Comparison of ENCODE assay signal across 12 cellular contexts in the genomic region with DNA sequence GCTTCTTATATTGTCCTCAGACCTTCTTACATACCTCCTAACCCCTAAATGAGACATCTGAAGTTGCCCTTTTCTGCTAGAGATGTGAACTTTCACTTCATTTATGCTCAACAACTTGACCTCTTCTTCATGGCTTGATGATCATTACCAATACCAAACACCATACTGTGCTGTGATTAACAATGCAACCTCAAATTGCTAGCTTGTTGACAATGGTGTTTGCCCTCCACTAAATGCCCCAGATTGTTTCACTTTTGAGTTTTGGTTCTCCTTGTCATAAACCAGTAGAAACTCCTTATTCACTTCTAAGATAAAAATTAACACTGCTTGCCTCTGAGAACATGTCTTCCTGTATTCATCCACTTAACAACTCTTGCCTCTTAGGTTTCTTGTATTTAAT. TPM values are rescaled to one million over a fixed set of nuclear protein-coding genes. Genes with fewer than 3 reads are reported as not detected.
DNase-seq lines count a peak whose midpoint lies in the region; ATAC-seq, FAIRE-seq and TF ChIP-seq lines count a peak whose summit lies in the region.
"Had no signal": no experiment of that assay in that cellular context is flagged by ENCODE, and none has a peak within 500 bp of the region (broad histone marks: within the 10 kb centered on the region; RNA-seq: fewer than 3 reads in every experiment).

No MANE protein-coding gene starts in this region.

- peak; percentile 54 for FAIRE-seq in GM12878 (lab: Jason Lieb, UNC)
- FAIRE-seq: bronchial epithelial cell had no signal

- CTCF ChIA-PET in GM12878 (lab: Yijun Ruan, JAX), result interaction anchor here (1.5 kb wide), 1 partner anchor 14 kb away, joined by 5 read pairs; no protein-coding TSS in a partner anchor

- no peak overlapping the region for H3K4me3 Mint-ChIP-seq in type B pancreatic cell

- TF ChIP-seq RAD21 in GM12878 (IDR thresholded peaks at IDR 0.05; ENCODE audit: insufficient read depth, low read depth, low read length), result no peak

- DNase-seq in GM12878 (ENCODE audit: low read depth, low spot score) (peak; percentile 85), ACHN (no peak), type B pancreatic cell (ENCODE audit: extremely low spot score, unreplicated experiment) (no peak), hippocampal formation (lab: John Stamatoyannopoulos, UW) (no peak), NCI-H1930 (lab: John Stamatoyannopoulos, UW) (no peak)
- DNase-seq: heart left ventricle, NCI-H1105 treated with DMSO at 0.1 percent for 48 hours had no signal

- peaks cover 5% of the 10 kb centered on the region for H4K20me1 ChIP-seq in GM12878 (ENCODE audit: control insufficient read depth, insufficient read depth)

- H3K9ac ChIP-seq in GM12878 (ENCODE audit: control insufficient read depth, insufficient read depth, low read length), result no peak overlapping the region
- H3K9ac ChIP-seq: parathyroid adenoma had no signal

- TF ChIP-seq EP300 in GM12878 (IDR thresholded peaks at IDR 0.05; ENCODE audit: borderline replicate concordance in 1 of 2, control insufficient read depth in 1 of 2, low read depth in 2 of 2, low read length in 2 of 2), result peak in 1 of 2 experiments; percentile 59; a peak in 1 of 4 replicates

- TF ChIP-seq POLR2A in GM18505 (IDR thresholded peaks at IDR 0.05; ENCODE audit: borderline replicate concordance, extremely low read depth, insufficient read depth, insufficient read length) (no peak), GM12878 (IDR thresholded peaks at IDR 0.05; ENCODE audit: low read depth, low read length) (no peak)

- intact Hi-C loops in GM12878 (cut with micrococcal nuclease; ENCODE audit: unreplicated experiment), result loop anchor here (1.0 to 10.0 kb wide), 4 partner anchors 66 to 1324 kb away; no protein-coding TSS in a partner anchor

- peak overlapping the region; percentile 41 for H3K4me3 ChIP-seq in GM12878
- H3K4me3 ChIP-seq: heart left ventricle had no signal

- peaks cover 20% of the 10 kb centered on the region for H3K4me1 Mint-ChIP-seq in type B pancreatic cell (ENCODE audit: unreplicated experiment)

- H3K27me3 ChIP-seq in GM12878 (replicated peaks in 1 of 2; ENCODE audit: control insufficient read depth in 2 of 2, insufficient read depth in 2 of 2, low read length in 1 of 2), result no peaks in the 10 kb centered on the region
- H3K27me3 ChIP-seq: heart left ventricle had no signal

- SMC1A ChIA-PET in GM12878 (lab: Charles Lee; ENCODE audit: uncharacterized antibody, unreplicated experiment), result interaction anchor here (1.0 to 3.4 kb wide), 13 partner anchors 12 to 247 kb away, joined by 3 to 24 read pairs (median 4); no protein-coding TSS in a partner anchor

- peaks cover 0 to under 1% of the 10 kb centered on the region in 2 experiments; a peak in 1 of 4 replicates for H3K36me3 ChIP-seq in GM12878 (ENCODE audit: control insufficient read depth in 2 of 2, insufficient read depth in 2 of 2, low read length in 1 of 2)
- H3K36me3 ChIP-seq: heart left ventricle had no signal

- peaks cover 54% of the 10 kb centered on the region for H3K4me1 ChIP-seq in GM12878 (ENCODE audit: control insufficient read depth, insufficient read depth, low read length)

- H3K36me3 Mint-ChIP-seq in type B pancreatic cell, result no peaks in the 10 kb centered on the region

- peak overlapping the region; percentile 43 for H3K27ac ChIP-seq in GM12878 (ENCODE audit: control insufficient read depth, insufficient read depth)
- H3K27ac ChIP-seq: parathyroid adenoma had no signal

- no peaks in the 10 kb centered on the region for H3K27me3 Mint-ChIP-seq in type B pancreatic cell

- POLR2A ChIA-PET in GM12878 (lab: Charles Lee), result no interaction called here

- no peak overlapping the region for H2AFZ ChIP-seq in GM12878 (ENCODE audit: control insufficient read depth, low read depth, low read length)
- H2AFZ ChIP-seq: parathyroid adenoma had no signal

- BruUV-seq in GM12878 (replicated peaks; lab: Mats Ljungman, UMichigan), result no TSS peak

- RAD21 ChIA-PET in GM12878 (lab: Charles Lee; ENCODE audit: unreplicated experiment), result interaction anchor here (0.7 to 1.7 kb wide), 6 partner anchors 9 to 114 kb away, joined by 3 to 8 read pairs (median 3); no protein-coding TSS in a partner anchor

- ATAC-seq in GM18505 (IDR thresholded peaks at IDR 0.05; ENCODE audit: unreplicated experiment) (peak; percentile 50), GM21390 (IDR thresholded peaks at IDR 0.05; ENCODE audit: unreplicated experiment) (peak; percentile 57), HG03175 (IDR thresholded peaks at IDR 0.05; ENCODE audit: unreplicated experiment) (peak; percentile 61), GM12878 (peak; percentile 79)
- ATAC-seq: heart left ventricle had no signal

- H3K9me3 Mint-ChIP-seq in type B pancreatic cell, result no peaks in the 10 kb centered on the region

- H3K27ac Mint-ChIP-seq in type B pancreatic cell, result no peak overlapping the region

- H3K9me3 ChIP-seq in GM12878 (replicated peaks; ENCODE audit: control insufficient read depth, insufficient read depth, low read length), result no peaks in the 10 kb centered on the region
- H3K9me3 ChIP-seq: heart left ventricle had no signal

- 0 out of 2 replicates have a peak overlapping the region, but pooled peaks have one; percentile 56 for H3K4me2 ChIP-seq in GM12878 (ENCODE audit: control insufficient read depth, insufficient read depth)

- H3K79me2 ChIP-seq in GM12878 (ENCODE audit: control insufficient read depth, insufficient read depth, low read length), result peaks cover 70% of the 10 kb centered on the region

- TF ChIP-seq CTCF in GM12878 (IDR thresholded peaks at IDR 0.05 in 2 of 3, conservative IDR thresholded peaks at IDR 0.05 in 1 of 3; ENCODE audit: control insufficient read depth in 2 of 3, extremely low read depth in 1 of 3, insufficient read depth in 1 of 3, low read depth in 3 of 3, low read length in 3 of 3) (no peak), type B pancreatic cell (conservative IDR thresholded peaks at IDR 0.05) (no peak)

- in situ Hi-C loops in GM12878 (cut with MboI) (loop anchor here (5.0 kb wide), 1 partner anchor 63 kb away; no protein-coding TSS in a partner anchor), ACHN (cut with HindIII; ENCODE audit: low pct_ligation_motif_present, low pct_unique_long_range_greater_than_20kb, low sequenced_read_pairs) (no loop called here)

TF ChIP-seq in GM12878, 131 proteins besides CTCF, POLR2A, EP300 and RAD21 (continues in another document):
- TF ChIP-seq NR2C1 (IDR thresholded peaks at IDR 0.05) (peak; percentile 39; the same call in 1 of the 2 replicates), NR2F1 (conservative IDR thresholded peaks at IDR 0.05) (peak; percentile 97), PAX8 (IDR thresholded peaks at IDR 0.05) (no peak), ATF7 (IDR thresholded peaks at IDR 0.05; ENCODE audit: low read depth) (peak; percentile 70), BCL11A (IDR thresholded peaks at IDR 0.05; ENCODE audit: low read depth, low read length) (peak; percentile 46; the same call in 1 of the 2 replicates), SREBF1 (IDR thresholded peaks at IDR 0.05; ENCODE audit: low read length) (no peak), FOS (IDR thresholded peaks at IDR 0.05; ENCODE audit: borderline replicate concordance, extremely low read depth, insufficient read length) (no peak), MTA3 (IDR thresholded peaks at IDR 0.05; ENCODE audit: borderline replicate concordance, low read length) (0 out of 2 replicates have a peak, but pooled peaks have one; percentile 36), CREB1 (IDR thresholded peaks at IDR 0.05; ENCODE audit: low read depth) (0 out of 2 replicates have a peak, but pooled peaks have one; percentile 8), RAD51 (IDR thresholded peaks at IDR 0.05) (no peak), RUNX3 (IDR thresholded peaks at IDR 0.05; ENCODE audit: low read length) (peak; percentile 69), IKZF1 (conservative IDR thresholded peaks at IDR 0.05) (peak; percentile 39; the same call in 1 of the 2 replicates), MTA2 (IDR thresholded peaks at IDR 0.05; ENCODE audit: low read depth) (peak; percentile 81), POLR2AphosphoS5 (IDR thresholded peaks at IDR 0.05; ENCODE audit: low read length) (no peak), PAX5 (IDR thresholded peaks at IDR 0.05; ENCODE audit: borderline replicate concordance, low read depth, low read length) (peak; percentile 45; the same call in 1 of the 2 replicates), CBFB (IDR thresholded peaks at IDR 0.05; ENCODE audit: low read depth) (no peak)

RNA-seq across cellular contexts. Expression of a gene that starts 5.6 kb away (rescaled TPM):
- 45.7 and 49.2 TPM in 2 replicates for total RNA-seq in GM12878 (2013; cell fraction: nucleolus; rRNA removed)
- total RNA-seq in GM12878 (2014; rRNA removed) (31.5 and 33.7 TPM in 2 replicates), GM12878 (2014; rRNA removed; fragmentation: Illumina TruSeq; extraction: Trizol) (42.7 and 43.3 TPM in 2 replicates), GM12878 (2021) (42.7 and 42.8 TPM in 2 replicates), type B pancreatic cell (ENCODE audit: low replicate concordance) (54.8 and 57.2 TPM in 2 replicates)
- 36.2 TPM for polyA plus RNA-seq in GM12878 (2011; ENCODE audit: low read depth)
- polyA plus RNA-seq in GM12878 (2011; rRNA removed) (43.1 and 45.5 TPM in 2 replicates), GM12878 (2014; fragmentation: Illumina TruSeq; extraction: Trizol) (43.7 and 56.9 TPM in 2 replicates), GM12878 (2014; fragmentation: Nextera tagmentation; extraction: Ambion mirVana) (10 to 100 TPM in 1 of 2 experiments, 1 to 10 TPM in 1; 9.6 to 11.5 TPM), GM12878 (2014; rRNA removed) (23.3 and 25.3 TPM in 2 replicates), GM12878 (2016; fragmentation: Nextera tagmentation; extraction: Ambion mirVana) (10 to 100 TPM; 32.6 to 38.9 TPM)
- polyA plus RNA-seq in GM12878 (2011; cell fraction: cytosol; rRNA removed), result 40.2 and 42.8 TPM in 2 replicates
- 80.6 and 83.7 TPM in 2 replicates for polyA plus RNA-seq in GM12878 (2011; cell fraction: nucleus; rRNA removed)
- polyA plus RNA-seq in GM12878 (2012), result 45.2 and 50.6 TPM in 2 replicates
- polyA minus RNA-seq in GM12878 (2011; rRNA and poly(A)+ RNA removed), result 70.1 and 86.2 TPM in 2 replicates
- 30.5 and 37.0 TPM in 2 replicates for polyA minus RNA-seq in GM12878 (2011; cell fraction: cytosol; rRNA and poly(A)+ RNA removed)
- 51.3 and 76.5 TPM in 2 replicates for polyA minus RNA-seq in GM12878 (2011; cell fraction: nucleus; rRNA and poly(A)+ RNA removed)
